In genomic region chr16:67482260-67482924, GRCh38 we compare ENCODE assay signal across 1 cellular context.
TF ChIP-seq lines count a peak whose summit lies in the region.

No MANE protein-coding gene starts in this region.

TF ChIP-seq in HCT116, 20 proteins besides CTCF, POLR2A, EP300 and RAD21 (continued from another document):
- TF ChIP-seq REST (IDR thresholded peaks at IDR 0.05; ENCODE audit: low read depth) = no peak
TF ChIP-seq in HCT116: peak in this region for 0.
